Comparison of ENCODE assay signal across 25 cellular contexts in genomic region chr19:31274266-31274963, GRCh38.
DNase-seq lines count a peak whose midpoint lies in the region; ATAC-seq and TF ChIP-seq lines count a peak whose summit lies in the region.
"Had no signal": no experiment of that assay in that cellular context is flagged by ENCODE, and none has a peak within 500 bp of the region (broad histone marks: within the 10 kb centered on the region; RNA-seq: fewer than 3 reads in every experiment).

No MANE protein-coding gene starts in this region.

- DNase-seq in NCI-H526 (lab: John Stamatoyannopoulos, UW) = peak; percentile 52 to 54
- DNase-seq in left kidney (ENCODE audit: low read depth, low spot score) = peak; percentile 68
- peak; percentile 29 for DNase-seq in superior temporal gyrus (ENCODE audit: extremely low spot score)
- no peak for DNase-seq in naive thymus-derived CD4-positive, alpha-beta T cell
- no peak for DNase-seq in NK-92 treated with Interleukin-12 subunit alpha and Interleukin-12 subunit beta, amount 100 ng/mL, for 24 hours (lab: John Stamatoyannopoulos, UW)
- DNase-seq: activated B cell treated with CpG ODN at 0.5 μM for 24 hours; activated CD4-positive, alpha-beta T cell treated with anti-CD3 and anti-CD28 coated beads, Interleukin-2, amount 50 U/mL, for 4 hours; activated CD8-positive, alpha-beta memory T cell treated with anti-CD3 and anti-CD28 coated beads, Interleukin-2, amount 50 U/mL, for 4 hours; Calu3; cortex of kidney; endodermal cell; gastrocnemius medialis; HCEC 1CT; left ventricle myocardium inferior; NCI-H1436 treated with DMSO at 0.1 percent for 48 hours; SIG-M5; stimulated activated CD4-positive, alpha-beta T cell treated with anti-CD3 and anti-CD28 coated beads, Interleukin-2, amount 100 ng/mL, for 48 hours; SW 1271; T1000 had no signal

- H3K27me3 ChIP-seq in naive thymus-derived CD4-positive, alpha-beta T cell (ENCODE audit: control insufficient read depth in 2 of 2, insufficient read depth in 2 of 2, low read length in 2 of 2) = no peaks in the 10 kb centered on the region
- H3K27me3 ChIP-seq: gastrocnemius medialis, pancreas, Peyer's patch had no signal

- H3K9me3 ChIP-seq in HEK293 (ENCODE audit: control insufficient read depth, insufficient read depth, low read depth, low read length) = no peaks in the 10 kb centered on the region
- H3K9me3 ChIP-seq in naive thymus-derived CD4-positive, alpha-beta T cell (ENCODE audit: control insufficient read depth in 2 of 3, low read length in 3 of 3) = no peaks in the 10 kb centered on the region
- H3K9me3 ChIP-seq: gastrocnemius medialis, left ventricle myocardium inferior, pancreas, Peyer's patch had no signal

- no peak for ATAC-seq in naive thymus-derived CD4-positive, alpha-beta T cell
- ATAC-seq in GM21381 (IDR thresholded peaks at IDR 0.05; ENCODE audit: unreplicated experiment) = no peak
- ATAC-seq: activated naive CD4-positive, alpha-beta T cell treated with anti-CD3 and anti-CD28 coated beads, Interleukin-2, amount 50 U/mL, for 72 hours; gastrocnemius medialis; pancreas had no signal

- H3K36me3 Mint-ChIP-seq in naive thymus-derived CD4-positive, alpha-beta T cell = peaks cover 0 to 1% (median 0%) of the 10 kb centered on the region in 5 donors
- H3K36me3 Mint-ChIP-seq: activated naive CD4-positive, alpha-beta T cell treated with anti-CD3 and anti-CD28 coated beads, Interleukin-2, amount 50 U/mL, for 72 hours had no signal

- peaks cover 30% of the 10 kb centered on the region for H3K4me1 ChIP-seq in HEK293 (ENCODE audit: control insufficient read depth, insufficient read depth, low read length)
- no peaks in the 10 kb centered on the region for H3K4me1 ChIP-seq in naive thymus-derived CD4-positive, alpha-beta T cell (ENCODE audit: control insufficient read depth in 2 of 2, insufficient read depth in 2 of 2, low read length in 2 of 2)
- H3K4me1 ChIP-seq: gastrocnemius medialis, left ventricle myocardium inferior, pancreas, Peyer's patch had no signal

- POLR2A ChIA-PET in HEK293 (lab: Yijun Ruan, JAX) = interaction anchor here (0.6 to 0.8 kb wide), 2 partner anchors 106 to 692 kb away, joined by 3 to 6 read pairs; no protein-coding TSS in a partner anchor
- POLR2A ChIA-PET in naive thymus-derived CD4-positive, alpha-beta T cell (lab: Charles Lee) = no interaction called here

- no peak overlapping the region for H3K27ac ChIP-seq in HEK293 (ENCODE audit: extremely low read depth, low read depth, low read length)
- no peak overlapping the region for H3K27ac ChIP-seq in naive thymus-derived CD4-positive, alpha-beta T cell (ENCODE audit: low read depth, low read length)
- H3K27ac ChIP-seq: gastrocnemius medialis, KMS-11, left ventricle myocardium inferior, pancreas, Peyer's patch had no signal

- CTCF ChIA-PET in HEK293 (lab: Yijun Ruan, JAX) = interaction anchor here (0.7 to 1.6 kb wide), 4 partner anchors 25 to 605 kb away, joined by 3 to 5 read pairs (median 4); no protein-coding TSS in a partner anchor
- CTCF ChIA-PET in naive thymus-derived CD4-positive, alpha-beta T cell (lab: Charles Lee) = no interaction called here

- no peak overlapping the region for H3K4me3 ChIP-seq in HEK293 (ENCODE audit: low read depth, low read length)
- no peak overlapping the region for H3K4me3 ChIP-seq in naive thymus-derived CD4-positive, alpha-beta T cell (ENCODE audit: low read length)
- H3K4me3 ChIP-seq: gastrocnemius medialis, left ventricle myocardium inferior, pancreas, Peyer's patch had no signal

- H3K27ac Mint-ChIP-seq in naive thymus-derived CD4-positive, alpha-beta T cell = no peak overlapping the region
- H3K27ac Mint-ChIP-seq: activated B cell treated with CpG ODN at 0.5 μM for 24 hours; activated naive CD4-positive, alpha-beta T cell treated with anti-CD3 and anti-CD28 coated beads, Interleukin-2, amount 50 U/mL, for 72 hours; endodermal cell had no signal

- peaks cover 0 to 6% (median 0%) of the 10 kb centered on the region in 7 donors for H3K4me1 Mint-ChIP-seq in naive thymus-derived CD4-positive, alpha-beta T cell
- H3K4me1 Mint-ChIP-seq: activated B cell treated with CpG ODN at 0.5 μM for 24 hours, endodermal cell had no signal

- peaks cover 12 to 35% of the 10 kb centered on the region in 2 experiments; a peak in 2 of 3 replicates for H3K36me3 ChIP-seq in HEK293 (ENCODE audit: control insufficient read depth in 2 of 2, insufficient read depth in 1 of 2, low read length in 2 of 2)
- H3K36me3 ChIP-seq in naive thymus-derived CD4-positive, alpha-beta T cell (ENCODE audit: control insufficient read depth in 2 of 3, insufficient read depth in 3 of 3, low read length in 3 of 3) = no peaks in the 10 kb centered on the region
- H3K36me3 ChIP-seq: gastrocnemius medialis, pancreas had no signal

- peak overlapping the region in 1 of 10 donors; percentile 2 for H3K4me3 Mint-ChIP-seq in naive thymus-derived CD4-positive, alpha-beta T cell
- H3K4me3 Mint-ChIP-seq: activated B cell treated with CpG ODN at 0.5 μM for 24 hours, endodermal cell had no signal

- no peaks in the 10 kb centered on the region for H3K9me3 Mint-ChIP-seq in naive thymus-derived CD4-positive, alpha-beta T cell
- H3K9me3 Mint-ChIP-seq: activated B cell treated with CpG ODN at 0.5 μM for 24 hours; activated naive CD4-positive, alpha-beta T cell treated with anti-CD3 and anti-CD28 coated beads, Interleukin-2, amount 50 U/mL, for 72 hours; endodermal cell had no signal

- H3K27me3 Mint-ChIP-seq in naive thymus-derived CD4-positive, alpha-beta T cell = no peaks in the 10 kb centered on the region
- H3K27me3 Mint-ChIP-seq: activated B cell treated with CpG ODN at 0.5 μM for 24 hours had no signal

- intact Hi-C loops in naive thymus-derived CD4-positive, alpha-beta T cell (cut with micrococcal nuclease) = no loop called here

- no peak for TF ChIP-seq CTCF in HEK293 (tag by site-specific recombination; IDR thresholded peaks at IDR 0.05)

TF ChIP-seq in HEK293, 187 proteins besides CTCF, POLR2A, EP300 and RAD21:
- 0 out of 2 replicates have a peak, but pooled peaks have one; percentile 9 for TF ChIP-seq OSR2 (tag by site-specific recombination; IDR thresholded peaks at IDR 0.05)
- TF ChIP-seq ZNF248 (tag by site-specific recombination; IDR thresholded peaks at IDR 0.05) = no peak
- TF ChIP-seq PRDM6 (tag by site-specific recombination; IDR thresholded peaks at IDR 0.05) = peak; percentile 30; the same call in 1 of the 2 replicates
- no peak for TF ChIP-seq WT1 (tag by site-specific recombination; IDR thresholded peaks at IDR 0.05)
- no peak for TF ChIP-seq ZNF571 (tag by site-specific recombination; IDR thresholded peaks at IDR 0.05)
- no peak for TF ChIP-seq HOXA7 (CRISPR knock-in tag; IDR thresholded peaks at IDR 0.05; ENCODE audit: borderline replicate concordance)
TF ChIP-seq in HEK293: peak in this region for 2.

Comparison
In these comparisons a context has a peak if more than half of its experiments do, and no peak if none do; other contexts are left out.
1. DNase-seq: peak in NCI-H526 (2 of 2), left kidney (single experiment) and superior temporal gyrus (single experiment); none in naive thymus-derived CD4-positive, alpha-beta T cell (0 of 9) and NK-92 treated with Interleukin-12 subunit alpha and Interleukin-12 subunit beta, amount 100 ng/mL, for 24 hours (single experiment).